Comparison of ENCODE assay signal across 10 cellular contexts in genomic region chr17:28760987-28761562, GRCh38. TPM values are rescaled to one million over a fixed set of nuclear protein-coding genes. Genes with fewer than 3 reads are reported as not detected.
DNase-seq lines count a peak whose midpoint lies in the region; ATAC-seq lines count a peak whose summit lies in the region.
"Had no signal": no experiment of that assay in that cellular context is flagged by ENCODE, and none has a peak within 500 bp of the region (broad histone marks: within the 10 kb centered on the region; RNA-seq: fewer than 3 reads in every experiment).

No MANE protein-coding gene starts in this region.

- H3K9ac ChIP-seq in HUES64 (ENCODE audit: low read depth, low read length), result peak overlapping the region; percentile 50

- intact Hi-C loops in Right ventricle myocardium superior (cut with DNase I), result loop anchor here (5.0 to 10.0 kb wide), 2 partner anchors 54 to 156 kb away; no protein-coding TSS in a partner anchor

- peaks cover 29% of the 10 kb centered on the region for H3K4me1 ChIP-seq in HUES64 (ENCODE audit: insufficient read depth, low read length)
- no peaks in the 10 kb centered on the region for H3K4me1 ChIP-seq in HAP-1

- in situ Hi-C loops in HAP-1 (cut with MboI; ENCODE audit: low sequenced_read_pairs), result no loop called here

- no peaks in the 10 kb centered on the region for H3K9me3 ChIP-seq in HUES64 (ENCODE audit: insufficient read depth, low read depth, low read length)
- no peaks in the 10 kb centered on the region for H3K9me3 ChIP-seq in HAP-1
- H3K9me3 ChIP-seq: Peyer's patch had no signal

- H3K36me3 ChIP-seq in HUES64 (ENCODE audit: insufficient read depth, low read length) (peaks cover 62% of the 10 kb centered on the region), HAP-1 (replicated peaks) (peaks cover 30% of the 10 kb centered on the region)

- H3K27ac ChIP-seq in HUES64 (ENCODE audit: low read depth, low read length), result peak overlapping the region; percentile 89
- H3K27ac ChIP-seq: Peyer's patch had no signal

- H3K4me3 ChIP-seq in HUES64 (ENCODE audit: low read length) (0 out of 2 replicates have a peak overlapping the region, but pooled peaks have one; percentile 1), skeletal muscle cell (ENCODE audit: low read depth, low read length) (no peak overlapping the region), HAP-1 (no peak overlapping the region)
- H3K4me3 ChIP-seq: Peyer's patch had no signal

- DNase-seq in SKM-1 treated with dmso at 0.1 percent for 144 hours (lab: John Stamatoyannopoulos, UW; ENCODE audit: unreplicated experiment), result peak; percentile 86
- DNase-seq in Right ventricle myocardium superior, result peak; percentile 85
- peak; percentile 18 for DNase-seq in skeletal muscle cell (ENCODE audit: low read depth)
- DNase-seq in 8988T, result no peak
- DNase-seq in HuH-7.5 (ENCODE audit: low spot score), result no peak
- no peak for DNase-seq in HAP-1 (ENCODE audit: low spot score in 2 of 2)
- DNase-seq: naive B cell had no signal

- ATAC-seq in Right ventricle myocardium superior (ENCODE audit: poor library complexity) (peak; percentile 64), GM21423 (IDR thresholded peaks at IDR 0.05; ENCODE audit: unreplicated experiment) (no peak)

- WGBS in HUES64, result 5% methylated on average over 7 of the region's 7 CpGs

- H3K27me3 ChIP-seq in HUES64 (ENCODE audit: insufficient read depth, low read length), result no peaks in the 10 kb centered on the region
- H3K27me3 ChIP-seq in HAP-1 (ENCODE audit: low read depth), result no peaks in the 10 kb centered on the region
- H3K27me3 ChIP-seq: Peyer's patch had no signal

RNA-seq across cellular contexts. Expression of gene TRAF4, which starts 17.3 kb away (rescaled TPM):
- polyA plus RNA-seq in HUES64 (2013, experiment 1 of 2), result 118 TPM
- polyA plus RNA-seq in HUES64 (2013, experiment 2 of 2), result 115 TPM
- 2.4 TPM for total RNA-seq in Right ventricle myocardium superior

RNA-seq across cellular contexts. Expression of gene NEK8, which starts 32.5 kb away (rescaled TPM):
- 10.3 TPM for polyA plus RNA-seq in HUES64 (2013, experiment 1 of 2)
- polyA plus RNA-seq in HUES64 (2013, experiment 2 of 2), result 8.4 TPM
- 0.30 TPM for total RNA-seq in Right ventricle myocardium superior

RNA-seq across cellular contexts. Expression of gene TLCD1, which starts 35.0 kb away (rescaled TPM):
- 32.9 TPM for polyA plus RNA-seq in HUES64 (2013, experiment 1 of 2)
- polyA plus RNA-seq in HUES64 (2013, experiment 2 of 2), result 35.6 TPM
- 1.9 TPM for total RNA-seq in Right ventricle myocardium superior

RNA-seq across cellular contexts. Expression of gene RPL23A, which starts 41.3 kb away (rescaled TPM):
- 2,115 TPM for polyA plus RNA-seq in HUES64 (2013, experiment 1 of 2)
- polyA plus RNA-seq in HUES64 (2013, experiment 2 of 2), result 2,394 TPM
- 858 TPM for total RNA-seq in Right ventricle myocardium superior

RNA-seq across cellular contexts. Expression of gene RAB34, which starts 43.4 kb away (rescaled TPM):
- polyA plus RNA-seq in HUES64 (2013, experiment 1 of 2), result 182 TPM
- polyA plus RNA-seq in HUES64 (2013, experiment 2 of 2), result 154 TPM
- total RNA-seq in Right ventricle myocardium superior, result 14.5 TPM

Comparison
In these comparisons a context has a peak if more than half of its experiments do, and no peak if none do; other contexts are left out.
1. DNase-seq: peak in SKM-1 treated with dmso at 0.1 percent for 144 hours (single experiment), Right ventricle myocardium superior (single experiment) and skeletal muscle cell (single experiment); none in 8988T (single experiment), HuH-7.5 (single experiment) and HAP-1 (0 of 2).